Comparison of ENCODE assay signal across 12 cellular contexts in the genomic region with DNA sequence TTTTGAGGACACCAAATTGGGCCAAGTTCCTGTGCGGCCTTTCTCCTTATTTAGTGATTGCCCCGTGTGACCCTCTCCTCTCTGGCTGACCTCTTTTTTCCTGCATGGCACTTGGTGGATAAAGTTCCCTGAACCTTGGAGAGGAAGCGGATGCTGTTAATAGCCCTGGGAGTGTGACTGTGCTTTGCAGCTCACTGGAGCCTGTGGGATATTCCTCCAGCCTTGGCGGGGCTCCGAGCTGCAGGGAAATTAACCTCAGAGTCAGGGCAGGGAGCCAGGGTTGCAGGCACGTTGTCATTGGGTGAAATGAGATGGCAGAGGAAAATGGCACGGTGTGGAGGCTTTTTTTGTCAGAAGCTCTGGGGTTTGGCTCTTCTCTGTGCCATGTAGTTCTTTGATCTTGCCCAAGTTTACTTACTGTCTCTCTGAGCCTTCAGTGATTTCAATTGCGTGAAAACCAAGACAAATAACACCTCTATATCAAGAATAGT. TPM values are rescaled to one million over a fixed set of nuclear protein-coding genes. Genes with fewer than 3 reads are reported as not detected.
DNase-seq lines count a peak whose midpoint lies in the region; TF ChIP-seq lines count a peak whose summit lies in the region.
"Had no signal": no experiment of that assay in that cellular context is flagged by ENCODE, and none has a peak within 500 bp of the region (broad histone marks: within the 10 kb centered on the region; RNA-seq: fewer than 3 reads in every experiment).

No MANE protein-coding gene starts in this region.

- TF ChIP-seq CTCF in coronary artery (IDR thresholded peaks at IDR 0.05) = no peak
- no peak for TF ChIP-seq CTCF in glutamatergic neuron (IDR thresholded peaks at IDR 0.05; ENCODE audit: partially characterized antibody, unreplicated experiment)
- no peak for TF ChIP-seq CTCF in brain microvascular endothelial cell (IDR thresholded peaks at IDR 0.05; ENCODE audit: low read depth, low read length, missing control alignments)
- TF ChIP-seq CTCF in dorsolateral prefrontal cortex (IDR thresholded peaks at IDR 0.05 in 54 of 56, conservative IDR thresholded peaks at IDR 0.05 in 2 of 56; ENCODE audit: low read depth in 1 of 56, partially characterized antibody in 56 of 56) = no peak

- H3K36me3 Mint-ChIP-seq in glutamatergic neuron (ENCODE audit: unreplicated experiment) = no peaks in the 10 kb centered on the region

- H3K36me3 ChIP-seq in brain microvascular endothelial cell (replicated peaks) = no peaks in the 10 kb centered on the region

- peak; percentile 50 for DNase-seq in HK-2 (ENCODE audit: unreplicated experiment)
- no peak for DNase-seq in coronary artery (ENCODE audit: low spot score)
- DNase-seq in kidney tubule cell (ENCODE audit: low spot score) = peak; percentile 93
- peak; percentile 90 for DNase-seq in stromal cell of bone marrow (ENCODE audit: low read depth)
- no peak for DNase-seq in glutamatergic neuron
- DNase-seq in brain microvascular endothelial cell = no peak
- no peak for DNase-seq in AML-193 (lab: John Stamatoyannopoulos, UW)
- no peak for DNase-seq in dorsolateral prefrontal cortex
- DNase-seq: DND-41, NCI-H1436 treated with DMSO at 0.1 percent for 48 hours, SHP77 treated with DMSO at 0.1 percent for 48 hours had no signal

- H3K27me3 Mint-ChIP-seq in glutamatergic neuron (ENCODE audit: unreplicated experiment) = no peaks in the 10 kb centered on the region

- H3K27me3 ChIP-seq in brain microvascular endothelial cell (replicated peaks) (no peaks in the 10 kb centered on the region), dorsolateral prefrontal cortex (no peaks in the 10 kb centered on the region)

- H3K4me3 Mint-ChIP-seq in glutamatergic neuron (ENCODE audit: unreplicated experiment) = no peak overlapping the region
- H3K4me3 Mint-ChIP-seq: central memory CD8-positive, alpha-beta T cell had no signal

- intact Hi-C loops in dorsolateral prefrontal cortex (cut with DNase I) = no loop called here

- H3K4me3 ChIP-seq in coronary artery (peak overlapping the region; percentile 22), brain microvascular endothelial cell (ENCODE audit: low read depth, low read length) (no peak overlapping the region), dorsolateral prefrontal cortex (no peak overlapping the region)

- H3K27ac ChIP-seq in coronary artery = peak overlapping the region in 1 of 2 donors; percentile 58
- H3K27ac ChIP-seq in brain microvascular endothelial cell = no peak overlapping the region
- H3K27ac ChIP-seq in dorsolateral prefrontal cortex = no peak overlapping the region

- H3K4me1 Mint-ChIP-seq in glutamatergic neuron (ENCODE audit: low read depth, unreplicated experiment) = no peaks in the 10 kb centered on the region
- H3K4me1 Mint-ChIP-seq: central memory CD8-positive, alpha-beta T cell had no signal

- H3K9me3 Mint-ChIP-seq in glutamatergic neuron (ENCODE audit: unreplicated experiment) = peaks cover 1% of the 10 kb centered on the region
- H3K9me3 Mint-ChIP-seq: central memory CD8-positive, alpha-beta T cell had no signal

- in situ Hi-C loops in brain microvascular endothelial cell (cut with HindIII; ENCODE audit: low pct_ligation_motif_present, low sequenced_read_pairs) = no loop called here

- no peak overlapping the region for H3K27ac Mint-ChIP-seq in glutamatergic neuron (ENCODE audit: unreplicated experiment)

RNA-seq across cellular contexts. Expression of gene OR9Q1, which starts 1.0 kb away (rescaled TPM):
- total RNA-seq in glutamatergic neuron (ENCODE audit: unreplicated experiment) = not detected
- under 1 TPM in 9 of 120 experiments, not detected in 111; 0.17 to 0.40 (median 0.23) TPM for total RNA-seq in dorsolateral prefrontal cortex

RNA-seq across cellular contexts. Expression of gene OR6Q1, which starts 6.1 kb away (rescaled TPM):
- total RNA-seq in glutamatergic neuron (ENCODE audit: unreplicated experiment) (not detected), dorsolateral prefrontal cortex (not detected)

Comparison
In these comparisons a context has a peak if more than half of its experiments do, and no peak if none do; other contexts are left out.
1. DNase-seq: peak in HK-2 (single experiment), kidney tubule cell (single experiment) and stromal cell of bone marrow (single experiment); none in coronary artery (single experiment), glutamatergic neuron (single experiment), brain microvascular endothelial cell (single experiment), AML-193 (0 of 2) and dorsolateral prefrontal cortex (0 of 10).